ENCODE assay signal across 12 cellular contexts in genomic region chr6:109693128-109693527, GRCh38.
A peak's percentile ranks its signal among the peaks of the same experiment; 100 is the strongest.
DNase-seq lines count a peak whose midpoint lies in the region; ATAC-seq lines count a peak whose summit lies in the region.
"Had no signal": no experiment of that assay in that cellular context is flagged by ENCODE, and none has a peak within 500 bp of the region (broad histone marks: within the 10 kb centered on the region; RNA-seq: fewer than 3 reads in every experiment).

No MANE protein-coding gene starts in this region.

- ATAC-seq in HG02763 (IDR thresholded peaks at IDR 0.05; ENCODE audit: unreplicated experiment): peak; percentile 28

- DNase-seq in SIG-M5 treated with dmso at 0.1 percent for 504 hours (lab: John Stamatoyannopoulos, UW; ENCODE audit: unreplicated experiment) (peak; percentile 84), SIG-M5 (lab: John Stamatoyannopoulos, UW) (no peak), NAMALWA (ENCODE audit: low spot score) (peak; percentile 52), pons (ENCODE audit: low spot score) (peak; percentile 24), NCI-H1436 treated with DMSO at 0.1 percent for 48 hours (lab: John Stamatoyannopoulos, UW) (no peak), NCI-H1417 (lab: John Stamatoyannopoulos, UW) (no peak), GDM1 (lab: John Stamatoyannopoulos, UW) (no peak)
- DNase-seq: activated CD8-positive, alpha-beta memory T cell treated with anti-CD3 and anti-CD28 coated beads, Interleukin-2, amount 50 U/mL, for 48 hours; DMS79 treated with DMSO at 0.1 percent for 48 hours; NK-92 treated with Interleukin-12 subunit alpha and Interleukin-12 subunit beta, amount 100 ng/mL, for 24 hours; T1000 had no signal

Comparison
In these comparisons a context has a peak if more than half of its experiments do, and no peak if none do; other contexts are left out.
1. DNase-seq: peak in SIG-M5 treated with dmso at 0.1 percent for 504 hours (single experiment), NAMALWA (single experiment) and pons (single experiment); none in SIG-M5 (single experiment), NCI-H1436 treated with DMSO at 0.1 percent for 48 hours (single experiment), NCI-H1417 (0 of 3) and GDM1 (single experiment).